Comparison of ENCODE assay signal across 9 cellular contexts in genomic region chr18:50097702-50098101, GRCh38.
DNase-seq lines count a peak whose midpoint lies in the region; ATAC-seq and TF ChIP-seq lines count a peak whose summit lies in the region.
"Had no signal": no experiment of that assay in that cellular context is flagged by ENCODE, and none has a peak within 500 bp of the region (broad histone marks: within the 10 kb centered on the region; RNA-seq: fewer than 3 reads in every experiment).

No MANE protein-coding gene starts in this region.

- POLR2A ChIA-PET in MCF 10A (lab: Yijun Ruan, JAX): no interaction called here

- H3K9me3 ChIP-seq in BE2C: no peaks in the 10 kb centered on the region

- peaks cover 34% of the 10 kb centered on the region for H3K4me1 Mint-ChIP-seq in MCF 10A (ENCODE audit: insufficient read depth, unreplicated experiment)

- H3K4me3 ChIP-seq in BE2C (ENCODE audit: low read depth, low read length): no peak overlapping the region

- no peaks in the 10 kb centered on the region for H3K27me3 Mint-ChIP-seq in MCF 10A (ENCODE audit: insufficient read depth, unreplicated experiment)

- TF ChIP-seq CTCF in MCF 10A (IDR thresholded peaks at IDR 0.05; ENCODE audit: unreplicated experiment) (no peak), BE2C (IDR thresholded peaks at IDR 0.05; ENCODE audit: low read depth, low read length) (no peak)

- peak overlapping the region; percentile 75 for H3K27ac Mint-ChIP-seq in MCF 10A (ENCODE audit: low read depth, unreplicated experiment)

- no peaks in the 10 kb centered on the region for H3K36me3 ChIP-seq in BE2C

- intact Hi-C loops in MCF 10A (cut with micrococcal nuclease): no loop called here

- DNase-seq in ELR (ENCODE audit: low read depth): peak; percentile 37
- peak; percentile 39 for DNase-seq in MCF 10A (ENCODE audit: unreplicated experiment)
- peak; percentile 50 for DNase-seq in mucosa of gallbladder (ENCODE audit: low spot score)
- DNase-seq in NCI-H748 (lab: John Stamatoyannopoulos, UW; ENCODE audit: unreplicated experiment): no peak
- no peak for DNase-seq in BE2C
- DNase-seq in epidermal melanocyte (ENCODE audit: insufficient read length, low spot score): no peak
- DNase-seq in occipital lobe (lab: John Stamatoyannopoulos, UW): no peak
- DNase-seq: left ventricle myocardium superior had no signal

- peaks cover 7% of the 10 kb centered on the region for H3K9me3 Mint-ChIP-seq in MCF 10A (ENCODE audit: unreplicated experiment)

- ATAC-seq in HG03159 (IDR thresholded peaks at IDR 0.05; ENCODE audit: unreplicated experiment): peak; percentile 39
- ATAC-seq: left ventricle myocardium superior had no signal

- CTCF ChIA-PET in MCF 10A (lab: Yijun Ruan, JAX): no interaction called here

- no peaks in the 10 kb centered on the region for H3K27me3 ChIP-seq in BE2C

- H3K4me3 Mint-ChIP-seq in MCF 10A (ENCODE audit: unreplicated experiment): no peak overlapping the region

- H3K4me1 ChIP-seq in BE2C: no peaks in the 10 kb centered on the region

- no TSS peak for BruUV-seq in MCF 10A (replicated peaks; lab: Mats Ljungman, UMichigan)

- H3K36me3 Mint-ChIP-seq in MCF 10A (ENCODE audit: insufficient read depth, unreplicated experiment): no peaks in the 10 kb centered on the region

Comparison
In these comparisons a context has a peak if more than half of its experiments do, and no peak if none do; other contexts are left out.
1. DNase-seq: peak in ELR (single experiment), MCF 10A (single experiment) and mucosa of gallbladder (single experiment); none in NCI-H748 (single experiment), BE2C (single experiment), epidermal melanocyte (single experiment) and occipital lobe (single experiment).